Comparison of ENCODE assay signal across 20 cellular contexts in genomic region chr6:10400330-10400729, GRCh38. TPM values are rescaled to one million over a fixed set of nuclear protein-coding genes. Genes with fewer than 3 reads are reported as not detected.
A peak's percentile ranks its signal among the peaks of the same experiment; 100 is the strongest.
DNase-seq lines count a peak whose midpoint lies in the region; ATAC-seq and TF ChIP-seq lines count a peak whose summit lies in the region.
"Had no signal": no experiment of that assay in that cellular context is flagged by ENCODE, and none has a peak within 500 bp of the region (broad histone marks: within the 10 kb centered on the region; RNA-seq: fewer than 3 reads in every experiment).

No MANE protein-coding gene starts in this region.

- H3K9me3 ChIP-seq in mammary epithelial cell (replicated peaks; ENCODE audit: insufficient read depth, low read length) (no peaks in the 10 kb centered on the region), osteoblast (ENCODE audit: low read depth, low read length) (no peaks in the 10 kb centered on the region)
- H3K9me3 ChIP-seq in CD8-positive, alpha-beta memory T cell (ENCODE audit: low read length): peaks cover 4% of the 10 kb centered on the region

- no peaks in the 10 kb centered on the region for H4K20me1 ChIP-seq in mammary epithelial cell (ENCODE audit: insufficient read depth, low read length)
- no peaks in the 10 kb centered on the region for H4K20me1 ChIP-seq in osteoblast (ENCODE audit: insufficient read depth, low read length)

- H3K27me3 ChIP-seq in mammary epithelial cell (ENCODE audit: insufficient read depth, low read length): no peaks in the 10 kb centered on the region
- H3K27me3 ChIP-seq in CD8-positive, alpha-beta memory T cell (ENCODE audit: insufficient read depth, low read length, poor library complexity, severe bottlenecking): peaks cover 25% of the 10 kb centered on the region
- H3K27me3 ChIP-seq in osteoblast (ENCODE audit: insufficient read depth, low read length): peaks cover 35% of the 10 kb centered on the region

- in situ Hi-C loops in mammary epithelial cell (cut with MboI; ENCODE audit: low sequenced_read_pairs in 2 of 2): loop anchor here (10.0 to 25.0 kb wide), 4 partner anchors 316 to 1963 kb away; partner anchors contain the start of gene SLC35B3 (in 1 of the 2)

- DNase-seq in HPDE6-E6E7 (ENCODE audit: extremely low spot score): peak; percentile 60
- DNase-seq in mammary epithelial cell: peak; percentile 91
- DNase-seq in kidney tubule cell (ENCODE audit: low spot score): peak; percentile 45
- no peak for DNase-seq in CD8-positive, alpha-beta memory T cell
- no peak for DNase-seq in stimulated activated CD4-positive, alpha-beta T cell treated with anti-CD3 and anti-CD28 coated beads, Interleukin-4, amount 100 ng/mL, for 1 hour
- no peak for DNase-seq in osteoblast (ENCODE audit: insufficient read length, low spot score, missing footprints)
- DNase-seq: activated CD4-positive, alpha-beta T cell treated with anti-CD3 and anti-CD28 coated beads, Interleukin-2, amount 50 U/mL, for 1 hour; anterior cingulate cortex; CD4-positive, alpha-beta T cell; DMS 273 treated with DMSO at 0.1 percent for 48 hours; glutamatergic neuron; Kasumi-1; mesenchymal stem cell; NCI-H1694 treated with DMSO at 0.1 percent for 48 hours; NCI-H526 treated with DMSO at 0.1 percent for 48 hours; small intestine; WERI-Rb-1 had no signal

- WGBS in mammary epithelial cell (ENCODE audit: low coverage, missing lambda C conversion rate): 0% methylated on average over 7 of the region's 8 CpGs

- H3K4me3 Mint-ChIP-seq in CD8-positive, alpha-beta memory T cell: no peak overlapping the region
- H3K4me3 Mint-ChIP-seq: activated naive CD4-positive, alpha-beta T cell treated with anti-CD3 and anti-CD28 coated beads, Interleukin-2, amount 50 U/mL, for 24 hours; CD4-positive, alpha-beta T cell; stimulated activated memory B cell treated with anti-CD40 and anti-IgM and Interleukin-4, amounts not matched to agents 10 μg/mL and 1 μg/mL and 100 μg/mL, for 72 hours had no signal

- POLR2A ChIA-PET in CD8-positive, alpha-beta memory T cell (lab: Charles Lee): no interaction called here

- H2AFZ ChIP-seq in mammary epithelial cell (ENCODE audit: low read depth, low read length): no peak overlapping the region
- no peak overlapping the region for H2AFZ ChIP-seq in osteoblast (ENCODE audit: low read length)

- TF ChIP-seq CTCF in mammary epithelial cell (conservative IDR thresholded peaks at IDR 0.05 in 1 of 2, IDR thresholded peaks at IDR 0.05 in 1 of 2; ENCODE audit: extremely low read depth in 1 of 2, insufficient read depth in 1 of 2, low read depth in 1 of 2, low read length in 2 of 2) (no peak), osteoblast (IDR thresholded peaks at IDR 0.05; ENCODE audit: extremely low read depth, low read depth, low read length) (no peak)

- H3K4me1 Mint-ChIP-seq in CD8-positive, alpha-beta memory T cell: peaks cover 10 to 13% (median 10%) of the 10 kb centered on the region in 3 donors
- H3K4me1 Mint-ChIP-seq: stimulated activated memory B cell treated with anti-CD40 and anti-IgM and Interleukin-4, amounts not matched to agents 10 μg/mL and 1 μg/mL and 100 μg/mL, for 72 hours had no signal

- no peak overlapping the region for H3K27ac Mint-ChIP-seq in CD8-positive, alpha-beta memory T cell
- H3K27ac Mint-ChIP-seq: activated naive CD4-positive, alpha-beta T cell treated with anti-CD3 and anti-CD28 coated beads, Interleukin-2, amount 50 U/mL, for 24 hours; CD4-positive, alpha-beta T cell; stimulated activated memory B cell treated with anti-CD40 and anti-IgM and Interleukin-4, amounts not matched to agents 10 μg/mL and 1 μg/mL and 100 μg/mL, for 72 hours had no signal

- H3K9ac ChIP-seq in mammary epithelial cell (ENCODE audit: insufficient read depth, low read length): peak overlapping the region; percentile 70

- peaks cover 62% of the 10 kb centered on the region for H3K4me1 ChIP-seq in mammary epithelial cell (ENCODE audit: insufficient read depth, low read length)
- peaks cover 14% of the 10 kb centered on the region for H3K4me1 ChIP-seq in CD8-positive, alpha-beta memory T cell (ENCODE audit: insufficient read depth, low read length)
- H3K4me1 ChIP-seq in osteoblast (ENCODE audit: insufficient read depth, low read length): peaks cover 11% of the 10 kb centered on the region

- H3K4me3 ChIP-seq in mammary epithelial cell (replicated peaks in 1 of 3; ENCODE audit: insufficient read depth in 1 of 3, low read depth in 2 of 3, low read length in 3 of 3) (no peak overlapping the region), osteoblast (ENCODE audit: insufficient read depth, low read length) (no peak overlapping the region)
- no peak overlapping the region for H3K4me3 ChIP-seq in CD8-positive, alpha-beta memory T cell (ENCODE audit: low read length)

- H3K27ac ChIP-seq in mammary epithelial cell (ENCODE audit: insufficient read depth, low read depth, low read length): peak overlapping the region; percentile 81
- no peak overlapping the region for H3K27ac ChIP-seq in CD8-positive, alpha-beta memory T cell (ENCODE audit: low read depth, low read length)
- no peak overlapping the region for H3K27ac ChIP-seq in osteoblast (ENCODE audit: low read depth, low read length)
- H3K27ac ChIP-seq: WERI-Rb-1 had no signal

- H3K9me3 Mint-ChIP-seq in CD8-positive, alpha-beta memory T cell: peaks cover 13 to 48% (median 28%) of the 10 kb centered on the region in 5 donors

- no TSS peak for BruUV-seq in mammary epithelial cell (replicated peaks; lab: Mats Ljungman, UMichigan)

- H3K36me3 Mint-ChIP-seq in CD8-positive, alpha-beta memory T cell: peaks cover 0 to 8% (median 0%) of the 10 kb centered on the region in 3 donors
- H3K36me3 Mint-ChIP-seq: stimulated activated memory B cell treated with anti-CD40 and anti-IgM and Interleukin-4, amounts not matched to agents 10 μg/mL and 1 μg/mL and 100 μg/mL, for 72 hours had no signal

- H3K4me2 ChIP-seq in mammary epithelial cell (ENCODE audit: insufficient read depth, low read depth, low read length): peak overlapping the region; percentile 59
- H3K4me2 ChIP-seq in osteoblast (ENCODE audit: insufficient read depth, low read length): no peak overlapping the region

- peaks cover 50% of the 10 kb centered on the region for H3K36me3 ChIP-seq in mammary epithelial cell (ENCODE audit: insufficient read depth, low read length)
- no peaks in the 10 kb centered on the region for H3K36me3 ChIP-seq in CD8-positive, alpha-beta memory T cell (ENCODE audit: insufficient read depth, low read length)
- H3K36me3 ChIP-seq in osteoblast (ENCODE audit: insufficient read depth, low read length): no peaks in the 10 kb centered on the region
- H3K36me3 ChIP-seq: WERI-Rb-1 had no signal

- no peak for ATAC-seq in GM19467 (IDR thresholded peaks at IDR 0.05; ENCODE audit: unreplicated experiment)
- ATAC-seq: stimulated activated memory B cell treated with anti-CD40 and anti-IgM and Interleukin-4, amounts not matched to agents 10 μg/mL and 1 μg/mL and 100 μg/mL, for 72 hours had no signal

- H3K27me3 Mint-ChIP-seq in CD8-positive, alpha-beta memory T cell: peaks cover 51 to 72% of the 10 kb centered on the region in 2 donors

- intact Hi-C loops in mammary epithelial cell (cut with micrococcal nuclease): loop anchor here (5.0 kb wide), 2 partner anchors 153 to 223 kb away; no protein-coding TSS in a partner anchor

- CTCF ChIA-PET in mammary epithelial cell (lab: Charles Lee; ENCODE audit: low non-redundant PET): no interaction called here
- CTCF ChIA-PET in CD8-positive, alpha-beta memory T cell (lab: Charles Lee): no interaction called here

- dilution Hi-C loops in mammary epithelial cell (cut with HindIII; ENCODE audit: low sequenced_read_pairs): no loop called here

- H3K79me2 ChIP-seq in mammary epithelial cell (ENCODE audit: insufficient read depth, low read length): peaks cover 67% of the 10 kb centered on the region
- H3K79me2 ChIP-seq in osteoblast (ENCODE audit: insufficient read depth, low read length): no peaks in the 10 kb centered on the region

RNA-seq across cellular contexts. Expression of gene TFAP2A, which starts 14.5 kb away (rescaled TPM):
- total RNA-seq in mammary epithelial cell: 100 to 1,000 TPM in 1 of 2 donors, 10 to 100 TPM in 1; 15.7 to 112 TPM
- 18.8 TPM for polyA plus RNA-seq in mammary epithelial cell
- 31.8 TPM for polyA minus RNA-seq in mammary epithelial cell
- not detected for total RNA-seq in CD8-positive, alpha-beta memory T cell
- polyA plus RNA-seq in CD8-positive, alpha-beta memory T cell: not detected
- under 0.01 and 0.36 TPM in 2 replicates for total RNA-seq in osteoblast

Comparison
In these comparisons a context has a peak if more than half of its experiments do, and no peak if none do; other contexts are left out.
1. DNase-seq: peak in HPDE6-E6E7 (single experiment), mammary epithelial cell (single experiment) and kidney tubule cell (single experiment); none in CD8-positive, alpha-beta memory T cell (0 of 5), stimulated activated CD4-positive, alpha-beta T cell treated with anti-CD3 and anti-CD28 coated beads, Interleukin-4, amount 100 ng/mL, for 1 hour (single experiment) and osteoblast (single experiment).
2. RNA of gene TFAP2A, which starts 14.5 kb away (total RNA-seq): 15.7 to 112 TPM in mammary epithelial cell; under 0.01 to 0.36 TPM in osteoblast and not detected in CD8-positive, alpha-beta memory T cell; every median in the first group is over 10 times any median in the second.